11 cellular contexts compared by ENCODE assay signal in genomic region chr16:8330761-8331160, GRCh38.
"Had no signal": no experiment of that assay in that cellular context is flagged by ENCODE, and none has a peak within 500 bp of the region (broad histone marks: within the 10 kb centered on the region; RNA-seq: fewer than 3 reads in every experiment).

No MANE protein-coding gene starts in this region.

- ATAC-seq: GM23338, HCT116 had no signal

- H3K4me2 ChIP-seq: GM23338 had no signal

- H3K4me3 ChIP-seq: GM23248, GM23338, HAP-1 had no signal

- H3K27ac ChIP-seq: GM23248 had no signal

- DNase-seq: GM23248, GOT3, H7, H9, HCEC 1CT, HFFc6 had no signal

- FAIRE-seq: H1, H54 had no signal

- H3K9me3 ChIP-seq: HAP-1 had no signal

- H2AFZ ChIP-seq: GM23248, GM23338 had no signal

- H3K9ac ChIP-seq: GM23248 had no signal

- H3K36me3 ChIP-seq: HAP-1 had no signal

- H3K4me1 ChIP-seq: HAP-1 had no signal
